8 cellular contexts compared by ENCODE assay signal in genomic region chr7:20647908-20648776, GRCh38. TPM values are rescaled to one million over a fixed set of nuclear protein-coding genes. Genes with fewer than 3 reads are reported as not detected.
DNase-seq lines count a peak whose midpoint lies in the region; ATAC-seq lines count a peak whose summit lies in the region.

No MANE protein-coding gene starts in this region.

- DNase-seq in NCI-H2081 (lab: John Stamatoyannopoulos, UW) (peak; percentile 51 to 76), NCI-H2081 treated with DMSO at 0.1 percent for 48 hours (lab: John Stamatoyannopoulos, UW) (no peak), SK-MEL-5 (ENCODE audit: low read depth, low spot score) (peak; percentile 93), kidney glomerular epithelial cell (lab: John Stamatoyannopoulos, UW) (peak; percentile 76), putamen (ENCODE audit: low spot score) (no peak), G401 (ENCODE audit: low spot score) (no peak), activated gamma-delta T cell (lab: John Stamatoyannopoulos, UW) (no peak)

- peak; percentile 53 for ATAC-seq in HG03565 (IDR thresholded peaks at IDR 0.05; ENCODE audit: unreplicated experiment)

- in situ Hi-C loops in SK-MEL-5 (cut with HindIII; ENCODE audit: low pct_unique_long_range_greater_than_20kb, low sequenced_read_pairs): no loop called here
- in situ Hi-C loops in G401 (cut with HindIII; ENCODE audit: low sequenced_read_pairs): no loop called here

RNA-seq across cellular contexts. Expression of gene ABCB5, which starts 32.7 kb away (rescaled TPM):
- 73.8 and 78.9 TPM in 2 replicates for total RNA-seq in SK-MEL-5 (2014; rRNA removed; shearing (Covaris generic))
- polyA plus RNA-seq in SK-MEL-5 (2015; cell fraction: cytosol; rRNA removed): 25.6 and 31.9 TPM in 2 replicates
- polyA plus RNA-seq in SK-MEL-5 (2015; cell fraction: nucleus; rRNA removed): 42.4 and 46.6 TPM in 2 replicates
- not detected in 2 replicates for total RNA-seq in G401 (2014; rRNA removed; shearing (Covaris generic))

Comparison
In these comparisons a context has a peak if more than half of its experiments do, and no peak if none do; other contexts are left out.
1. DNase-seq: peak in NCI-H2081 (2 of 2), SK-MEL-5 (single experiment) and kidney glomerular epithelial cell (single experiment); none in NCI-H2081 treated with DMSO at 0.1 percent for 48 hours (single experiment), putamen (single experiment), G401 (single experiment) and activated gamma-delta T cell (single experiment).
2. RNA of gene ABCB5, which starts 32.7 kb away (total RNA-seq): 73.8 to 78.9 TPM in SK-MEL-5; not detected in G401; every median in the first group is over 10 times any median in the second.